ENCODE assay signal across 11 cellular contexts in the genomic region with DNA sequence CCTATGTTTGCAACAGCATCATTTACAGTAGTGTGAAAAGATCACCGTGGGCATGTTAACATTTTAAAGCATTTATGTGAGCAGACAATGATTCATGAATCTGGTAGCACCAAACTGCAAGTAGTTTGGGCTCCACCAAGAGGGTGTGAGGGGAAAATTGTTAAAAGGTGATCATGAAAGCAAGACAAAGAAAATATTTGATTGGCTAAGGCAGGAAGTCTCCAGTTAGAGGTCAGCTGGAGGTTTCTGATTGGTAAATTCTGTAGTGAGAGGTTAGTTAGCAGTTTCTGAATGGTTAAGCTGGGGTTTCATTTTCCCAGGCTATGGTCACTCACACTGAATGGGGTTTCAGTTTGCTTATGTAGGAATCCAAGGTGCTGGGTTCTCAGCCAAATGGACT. TPM values are rescaled to one million over a fixed set of nuclear protein-coding genes. Genes with fewer than 3 reads are reported as not detected.
DNase-seq lines count a peak whose midpoint lies in the region; ATAC-seq and TF ChIP-seq lines count a peak whose summit lies in the region.
"Had no signal": no experiment of that assay in that cellular context is flagged by ENCODE, and none has a peak within 500 bp of the region (broad histone marks: within the 10 kb centered on the region; RNA-seq: fewer than 3 reads in every experiment).

No MANE protein-coding gene starts in this region.

- no peak overlapping the region for H3K4me3 ChIP-seq in mammary epithelial cell (replicated peaks in 1 of 3; ENCODE audit: insufficient read depth in 1 of 3, low read depth in 2 of 3, low read length in 3 of 3)

- CTCF ChIA-PET in mammary epithelial cell (lab: Charles Lee; ENCODE audit: low non-redundant PET), result no interaction called here

- no peaks in the 10 kb centered on the region for H3K36me3 ChIP-seq in mammary epithelial cell (ENCODE audit: insufficient read depth, low read length)

- no peak overlapping the region for H2AFZ ChIP-seq in mammary epithelial cell (ENCODE audit: low read depth, low read length)
- H2AFZ ChIP-seq: parathyroid adenoma had no signal

- H3K27me3 ChIP-seq in mammary epithelial cell (ENCODE audit: insufficient read depth, low read length), result no peaks in the 10 kb centered on the region

- H3K4me2 ChIP-seq in mammary epithelial cell (ENCODE audit: insufficient read depth, low read depth, low read length), result no peak overlapping the region

- H3K9ac ChIP-seq in mammary epithelial cell (ENCODE audit: insufficient read depth, low read length), result no peak overlapping the region
- H3K9ac ChIP-seq: parathyroid adenoma had no signal

- DNase-seq in DMS 273 (lab: John Stamatoyannopoulos, UW; ENCODE audit: unreplicated experiment) (peak; percentile 21), DMS 273 treated with DMSO at 0.1 percent for 48 hours (lab: John Stamatoyannopoulos, UW) (no peak), mammary epithelial cell (peak; percentile 39), HuH-7.5 (ENCODE audit: low spot score) (no peak), DMS79 treated with DMSO at 0.1 percent for 48 hours (lab: John Stamatoyannopoulos, UW) (no peak), ecto neural progenitor cell (ENCODE audit: low spot score) (no peak)
- DNase-seq: NCI-H2029 treated with DMSO at 0.1 percent for 48 hours had no signal

- in situ Hi-C loops in mammary epithelial cell (cut with MboI; ENCODE audit: low sequenced_read_pairs in 2 of 2), result no loop called here

- no peaks in the 10 kb centered on the region for H3K4me1 ChIP-seq in mammary epithelial cell (ENCODE audit: insufficient read depth, low read length)
- H3K4me1 ChIP-seq: parathyroid adenoma had no signal

- H3K79me2 ChIP-seq in mammary epithelial cell (ENCODE audit: insufficient read depth, low read length), result no peaks in the 10 kb centered on the region
- H3K79me2 ChIP-seq: parathyroid adenoma had no signal

- no TSS peak for BruUV-seq in mammary epithelial cell (replicated peaks; lab: Mats Ljungman, UMichigan)

- no peak for TF ChIP-seq CTCF in mammary epithelial cell (conservative IDR thresholded peaks at IDR 0.05 in 1 of 2, IDR thresholded peaks at IDR 0.05 in 1 of 2; ENCODE audit: extremely low read depth in 1 of 2, insufficient read depth in 1 of 2, low read depth in 1 of 2, low read length in 2 of 2)

- ATAC-seq in GM21528 (IDR thresholded peaks at IDR 0.05; ENCODE audit: low FRiP score, unreplicated experiment), result peak; percentile 96
- ATAC-seq in HG03280 (IDR thresholded peaks at IDR 0.05; ENCODE audit: unreplicated experiment), result peak; percentile 79

- dilution Hi-C loops in mammary epithelial cell (cut with HindIII; ENCODE audit: low sequenced_read_pairs), result no loop called here

- H3K27ac ChIP-seq in mammary epithelial cell (ENCODE audit: insufficient read depth, low read depth, low read length), result no peak overlapping the region
- H3K27ac ChIP-seq: 22Rv1, parathyroid adenoma had no signal

- intact Hi-C loops in mammary epithelial cell (cut with micrococcal nuclease), result no loop called here

- H3K9me3 ChIP-seq in mammary epithelial cell (replicated peaks; ENCODE audit: insufficient read depth, low read length), result no peaks in the 10 kb centered on the region

- H4K20me1 ChIP-seq in mammary epithelial cell (ENCODE audit: insufficient read depth, low read length), result no peaks in the 10 kb centered on the region

- 53% methylated on average over 1 of the region's 1 CpG for WGBS in mammary epithelial cell (ENCODE audit: low coverage, missing lambda C conversion rate)

RNA-seq across cellular contexts. Expression of gene DRD1, which starts 13.5 kb away (rescaled TPM):
- total RNA-seq in mammary epithelial cell, result not detected
- not detected for polyA plus RNA-seq in mammary epithelial cell
- polyA minus RNA-seq in mammary epithelial cell, result not detected

RNA-seq across cellular contexts. Expression of gene SFXN1, which starts 20.9 kb away (rescaled TPM):
- 10 to 100 TPM; 75.8 to 79.4 TPM for total RNA-seq in mammary epithelial cell
- 155 TPM for polyA plus RNA-seq in mammary epithelial cell
- 260 TPM for polyA minus RNA-seq in mammary epithelial cell

Comparison
In these comparisons a context has a peak if more than half of its experiments do, and no peak if none do; other contexts are left out.
1. DNase-seq: peak in DMS 273 (single experiment) and mammary epithelial cell (single experiment); none in DMS 273 treated with DMSO at 0.1 percent for 48 hours (single experiment), HuH-7.5 (single experiment), DMS79 treated with DMSO at 0.1 percent for 48 hours (single experiment) and ecto neural progenitor cell (single experiment).